ENCODE assay signal across 19 cellular contexts in the genomic region with DNA sequence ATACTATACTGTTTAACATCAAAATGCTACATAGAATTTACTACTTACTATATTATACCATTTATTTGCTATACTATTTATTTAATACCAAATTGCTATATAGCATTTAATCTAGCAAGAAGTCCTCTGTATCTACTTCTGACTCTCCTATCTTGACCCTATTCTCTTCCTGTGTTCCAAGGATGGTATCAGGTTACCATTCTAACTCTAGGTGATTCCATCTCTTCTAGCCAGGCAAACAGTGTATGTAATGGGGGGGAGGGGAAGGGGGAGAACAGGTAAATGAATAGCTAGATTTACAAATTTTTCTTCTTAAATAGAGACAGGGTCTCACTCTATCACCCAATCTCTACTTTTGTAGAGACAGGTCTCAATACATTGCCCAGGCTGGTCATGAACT.
DNase-seq lines count a peak whose midpoint lies in the region; ATAC-seq and TF ChIP-seq lines count a peak whose summit lies in the region.
"Had no signal": no experiment of that assay in that cellular context is flagged by ENCODE, and none has a peak within 500 bp of the region (broad histone marks: within the 10 kb centered on the region; RNA-seq: fewer than 3 reads in every experiment).

No MANE protein-coding gene starts in this region.

- DNase-seq in DMS53 (lab: John Stamatoyannopoulos, UW) (peak; percentile 0), DMS53 treated with DMSO at 0.1 percent for 48 hours (lab: John Stamatoyannopoulos, UW; ENCODE audit: unreplicated experiment) (no peak), H7 (peak; percentile 5), WTC11 (ENCODE audit: low spot score) (no peak), iPS-NIHi7 (ENCODE audit: extremely low spot score) (peak; percentile 24), amygdala (lab: John Stamatoyannopoulos, UW) (no peak)
- DNase-seq: CD4-positive, CD25-positive, alpha-beta regulatory T cell; CD8-positive, alpha-beta memory T cell; COR-L47; DMS 273 treated with DMSO at 0.1 percent for 48 hours; DMS79; HFFc6; KG1 had no signal

- TF ChIP-seq CTCF in WTC11 (IDR thresholded peaks at IDR 0.05), result no peak

- H3K27ac Mint-ChIP-seq in WTC11, result no peak overlapping the region
- H3K27ac Mint-ChIP-seq: B cell; CD4-positive, CD25-positive, alpha-beta regulatory T cell; CD8-positive, alpha-beta memory T cell; HFFc6 had no signal

- CTCF ChIA-PET in WTC11 (lab: Charles Lee), result no interaction called here

- H3K9me3 Mint-ChIP-seq in WTC11, result peaks cover 9% of the 10 kb centered on the region
- H3K9me3 Mint-ChIP-seq: CD8-positive, alpha-beta memory T cell; HFFc6 had no signal

- H3K36me3 Mint-ChIP-seq in WTC11, result peaks cover 6% of the 10 kb centered on the region
- H3K36me3 Mint-ChIP-seq: CD4-positive, CD25-positive, alpha-beta regulatory T cell; CD8-positive, alpha-beta memory T cell had no signal

- no peak overlapping the region for H3K4me3 Mint-ChIP-seq in WTC11
- H3K4me3 Mint-ChIP-seq: B cell; CD4-positive, CD25-positive, alpha-beta regulatory T cell; CD8-positive, alpha-beta memory T cell; HFFc6 had no signal

- POLR2A ChIA-PET in WTC11 (lab: Charles Lee), result no interaction called here

- no peaks in the 10 kb centered on the region for H3K27me3 Mint-ChIP-seq in WTC11 (ENCODE audit: low read depth)
- H3K27me3 Mint-ChIP-seq: B cell; CD4-positive, CD25-positive, alpha-beta regulatory T cell; CD8-positive, alpha-beta memory T cell had no signal

- H3K36me3 ChIP-seq in H7 (replicated peaks; ENCODE audit: control insufficient read depth, insufficient read depth, low read length), result no peaks in the 10 kb centered on the region

- ATAC-seq in WTC11 (peak; percentile 86), HG03139 (IDR thresholded peaks at IDR 0.05; ENCODE audit: unreplicated experiment) (no peak), HG03039 (IDR thresholded peaks at IDR 0.05; ENCODE audit: unreplicated experiment) (no peak)
- ATAC-seq: GM12878, HCT116 had no signal

- H3K4me1 Mint-ChIP-seq in WTC11, result peaks cover 12% of the 10 kb centered on the region
- H3K4me1 Mint-ChIP-seq: B cell; CD8-positive, alpha-beta memory T cell had no signal

- no peaks in the 10 kb centered on the region; the same call in 1 of the 2 replicates for H3K27me3 ChIP-seq in H7 (ENCODE audit: control insufficient read depth, insufficient read depth, low read length)
- H3K27me3 ChIP-seq: BLaER1 treated with 17β-estradiol and CSF1 and Interleukin-3, amounts not matched to agents 10 nM and 100 nM had no signal

- no peak overlapping the region for H3K4me3 ChIP-seq in H7 (ENCODE audit: insufficient read depth, low read depth, low read length)
- H3K4me3 ChIP-seq: BLaER1 treated with 17β-estradiol and CSF1 and Interleukin-3, amounts not matched to agents 10 nM and 100 nM; GM12878 had no signal

TF ChIP-seq in WTC11, 78 proteins besides CTCF, POLR2A, EP300 and RAD21 (continues in another document):
- no peak for TF ChIP-seq MYBL2 (CRISPR knock-in tag; IDR thresholded peaks at IDR 0.05)
- TF ChIP-seq ZNF121 (CRISPR knock-in tag; IDR thresholded peaks at IDR 0.05), result no peak
- TF ChIP-seq ZNF232 (CRISPR knock-in tag; IDR thresholded peaks at IDR 0.05), result no peak
- no peak for TF ChIP-seq ZMAT4 (CRISPR knock-in tag; IDR thresholded peaks at IDR 0.05)
- TF ChIP-seq FOXJ3 (CRISPR knock-in tag; IDR thresholded peaks at IDR 0.05; ENCODE audit: borderline replicate concordance), result no peak
- TF ChIP-seq FOXP1 (CRISPR knock-in tag; IDR thresholded peaks at IDR 0.05; ENCODE audit: borderline replicate concordance), result no peak
- TF ChIP-seq AR (CRISPR knock-in tag; IDR thresholded peaks at IDR 0.05), result no peak
- TF ChIP-seq CBFB (CRISPR knock-in tag; IDR thresholded peaks at IDR 0.05; ENCODE audit: low read depth), result no peak
- TF ChIP-seq IRF1 (CRISPR knock-in tag; IDR thresholded peaks at IDR 0.05), result no peak
- no peak for TF ChIP-seq MXD4 (CRISPR knock-in tag; IDR thresholded peaks at IDR 0.05; ENCODE audit: borderline replicate concordance)
- no peak for TF ChIP-seq PREB (CRISPR knock-in tag; IDR thresholded peaks at IDR 0.05; ENCODE audit: borderline replicate concordance)
- TF ChIP-seq ZBTB43 (CRISPR knock-in tag; IDR thresholded peaks at IDR 0.05), result no peak
- TF ChIP-seq, protein P1, sequence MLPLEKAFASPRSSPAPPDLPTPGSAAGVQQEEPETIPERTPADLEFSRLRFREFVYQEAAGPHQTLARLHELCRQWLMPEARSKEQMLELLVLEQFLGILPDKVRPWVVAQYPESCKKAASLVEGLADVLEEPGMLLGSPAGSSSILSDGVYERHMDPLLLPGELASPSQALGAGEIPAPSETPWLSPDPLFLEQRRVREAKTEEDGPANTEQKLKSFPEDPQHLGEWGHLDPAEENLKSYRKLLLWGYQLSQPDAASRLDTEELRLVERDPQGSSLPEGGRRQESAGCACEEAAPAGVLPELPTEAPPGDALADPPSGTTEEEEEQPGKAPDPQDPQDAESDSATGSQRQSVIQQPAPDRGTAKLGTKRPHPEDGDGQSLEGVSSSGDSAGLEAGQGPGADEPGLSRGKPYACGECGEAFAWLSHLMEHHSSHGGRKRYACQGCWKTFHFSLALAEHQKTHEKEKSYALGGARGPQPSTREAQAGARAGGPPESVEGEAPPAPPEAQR (CRISPR knock-in tag; IDR thresholded peaks at IDR 0.05), result no peak
- TF ChIP-seq CREB1 (CRISPR knock-in tag; IDR thresholded peaks at IDR 0.05), result no peak
- TF ChIP-seq OVOL2 (CRISPR knock-in tag; IDR thresholded peaks at IDR 0.05; ENCODE audit: borderline replicate concordance), result no peak
- TF ChIP-seq ETV6 (CRISPR knock-in tag; IDR thresholded peaks at IDR 0.05), result no peak
- TF ChIP-seq E2F4 (CRISPR knock-in tag; IDR thresholded peaks at IDR 0.05; ENCODE audit: borderline replicate concordance, low read depth), result no peak
- no peak for TF ChIP-seq KAT7 (CRISPR knock-in tag; IDR thresholded peaks at IDR 0.05; ENCODE audit: borderline replicate concordance)
- no peak for TF ChIP-seq GTF2I (CRISPR knock-in tag; conservative IDR thresholded peaks at IDR 0.05)

Comparison
In these comparisons a context has a peak if more than half of its experiments do, and no peak if none do; other contexts are left out.
1. DNase-seq: peak in DMS53 (single experiment), H7 (single experiment) and iPS-NIHi7 (single experiment); none in DMS53 treated with DMSO at 0.1 percent for 48 hours (single experiment), WTC11 (single experiment) and amygdala (0 of 56).